1 cellular context compared by ENCODE assay signal in the genomic region with DNA sequence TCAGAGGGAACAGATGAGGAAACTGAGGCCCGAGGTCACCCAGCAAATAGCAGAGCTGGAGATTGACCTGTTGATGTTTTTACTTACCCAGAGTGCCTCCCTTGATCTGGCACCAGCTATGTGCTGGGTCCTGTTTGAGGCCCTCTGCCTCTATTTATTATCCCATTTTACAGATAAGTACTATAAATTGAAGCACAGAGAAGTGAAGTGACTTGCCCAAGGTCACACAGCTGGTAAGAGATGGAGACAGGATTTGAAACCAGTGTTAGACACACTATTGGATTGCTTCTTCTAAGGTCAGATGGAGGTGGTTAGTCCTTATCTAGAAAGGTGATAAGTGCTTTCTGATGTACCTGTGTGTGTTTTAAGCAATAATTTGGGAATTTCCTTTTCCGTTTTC.
TF ChIP-seq lines count a peak whose summit lies in the region.

No MANE protein-coding gene starts in this region.

TF ChIP-seq in HepG2, 621 proteins besides CTCF, POLR2A, EP300 and RAD21:
- TF ChIP-seq ZNF629 (CRISPR knock-in tag; conservative IDR thresholded peaks at IDR 0.05), result peak; percentile 19; the same call in 1 of the 2 replicates
- no peak for TF ChIP-seq ZNF333 (CRISPR knock-in tag; IDR thresholded peaks at IDR 0.05; ENCODE audit: borderline replicate concordance)
